20 cellular contexts compared by ENCODE assay signal in the genomic region with DNA sequence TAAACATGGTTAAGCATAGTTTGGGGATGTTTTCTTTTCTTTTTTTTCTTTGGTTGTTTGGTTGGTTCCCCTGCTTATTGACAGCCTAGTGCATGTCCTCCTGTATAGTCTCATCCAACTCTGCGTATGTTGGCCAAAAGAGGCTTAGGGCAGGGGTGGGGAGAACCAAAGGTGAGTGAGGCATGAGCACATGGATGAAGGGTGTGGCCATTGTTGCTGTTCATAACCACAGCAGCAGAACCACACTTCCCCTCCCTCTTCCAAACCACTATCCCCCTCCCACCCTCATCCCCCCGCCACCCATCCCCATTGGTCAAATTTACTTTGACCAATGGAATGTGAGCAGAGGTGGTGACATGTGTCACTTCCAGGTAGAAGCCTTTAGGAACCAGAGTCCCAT. TPM values are rescaled to one million over a fixed set of nuclear protein-coding genes. Genes with fewer than 3 reads are reported as not detected.
"Had no signal": no experiment of that assay in that cellular context is flagged by ENCODE, and none has a peak within 500 bp of the region (broad histone marks: within the 10 kb centered on the region; RNA-seq: fewer than 3 reads in every experiment).

No MANE protein-coding gene starts in this region.

- DNase-seq: colonic mucosa; effector CD8-positive, alpha-beta T cell; gastrocnemius medialis; glutamatergic neuron; left colon; naive thymus-derived CD4-positive, alpha-beta T cell; nephron progenitor cell; psoas muscle; retina; spleen; stimulated activated CD4-positive, alpha-beta T cell treated with anti-CD3 and anti-CD28 coated beads, Interleukin-15, amount 100 ng/mL, for 24 hours; stimulated activated CD4-positive, alpha-beta T cell treated with anti-CD3 and anti-CD28 coated beads, Interleukin-1b, Interleukin-23, amount 100 ng/mL, for 48 hours; stimulated activated CD4-positive, alpha-beta T cell treated with anti-CD3 and anti-CD28 coated beads, Interleukin-4, amount 100 ng/mL, for 24 hours; tibial artery; upper lobe of left lung; uterus had no signal

RNA-seq across cellular contexts. Expression of a gene that starts 35.0 kb away (rescaled TPM):
- total RNA-seq: gastrocnemius medialis, kidney epithelial cell, left colon, lung microvascular endothelial cell, osteoblast, sciatic nerve had no signal
- polyA plus RNA-seq: naive thymus-derived CD4-positive, alpha-beta T cell had no signal

RNA-seq across cellular contexts. Expression of a gene that starts 53.9 kb away (rescaled TPM):
- total RNA-seq: colonic mucosa, kidney epithelial cell, lung microvascular endothelial cell, osteoblast, sciatic nerve had no signal
- polyA plus RNA-seq: naive thymus-derived CD4-positive, alpha-beta T cell had no signal
